ENCODE assay signal across 8 cellular contexts in genomic region chr3:33438284-33438668, GRCh38. TPM values are rescaled to one million over a fixed set of nuclear protein-coding genes. Genes with fewer than 3 reads are reported as not detected.
DNase-seq lines count a peak whose midpoint lies in the region; ATAC-seq, FAIRE-seq and TF ChIP-seq lines count a peak whose summit lies in the region.

No MANE protein-coding gene starts in this region.

- in situ Hi-C loops in GM12878 (cut with MboI), result no loop called here

- no peaks in the 10 kb centered on the region for H3K27me3 ChIP-seq in GM12878 (replicated peaks in 1 of 2; ENCODE audit: control insufficient read depth in 2 of 2, insufficient read depth in 2 of 2, low read length in 1 of 2)
- no peaks in the 10 kb centered on the region for H3K27me3 ChIP-seq in liver (ENCODE audit: control insufficient read depth in 4 of 4, insufficient read depth in 4 of 4, low read length in 3 of 4)
- no peaks in the 10 kb centered on the region for H3K27me3 ChIP-seq in tibial nerve

- RAD21 ChIA-PET in GM12878 (lab: Charles Lee; ENCODE audit: unreplicated experiment), result interaction anchor here (0.7 to 1.9 kb wide), 7 partner anchors 9 to 349 kb away, joined by 3 to 11 read pairs (median 5); no protein-coding TSS in a partner anchor

- WGBS in GM12878 (ENCODE audit: insufficient coverage, insufficient replicate concordance, low lambda C conversion rate, missing lambda C conversion rate), result 3% methylated on average over 4 of the region's 4 CpGs
- WGBS in liver, result 10% methylated on average over 4 of the region's 4 CpGs
- WGBS in tibial nerve, 2 donors, result 1 to 4% methylated on average over 4 of the region's 4 CpGs

- H3K4me2 ChIP-seq in GM12878 (ENCODE audit: control insufficient read depth, insufficient read depth), result peak overlapping the region; percentile 92

- H3K4me3 Mint-ChIP-seq in CD14-positive monocyte, result peak overlapping the region; percentile 93 to 96

- 0 out of 2 replicates have a peak, but pooled peaks cover 2% of the 10 kb centered on the region for H4K20me1 ChIP-seq in GM12878 (ENCODE audit: control insufficient read depth, insufficient read depth)

- no peaks in the 10 kb centered on the region; a peak in 1 of 4 replicates for H3K36me3 ChIP-seq in GM12878 (ENCODE audit: control insufficient read depth in 2 of 2, insufficient read depth in 2 of 2, low read length in 1 of 2)
- H3K36me3 ChIP-seq in liver (ENCODE audit: control insufficient read depth in 4 of 4, insufficient read depth in 3 of 4, low read depth in 1 of 4, low read length in 3 of 4), result no peaks in the 10 kb centered on the region
- no peaks in the 10 kb centered on the region for H3K36me3 ChIP-seq in tibial nerve

- peaks cover 0 to 5% (median 0%) of the 10 kb centered on the region in 3 donors for H3K27me3 Mint-ChIP-seq in CD14-positive monocyte (ENCODE audit: low read depth in 3 of 3)

- DNase-seq in CD14-positive monocyte (ENCODE audit: low spot score), result peak; percentile 53
- no peak for DNase-seq in Jurkat, Clone E6-1 (ENCODE audit: low read depth, low spot score)
- no peak for DNase-seq in GM12878 (ENCODE audit: low read depth, low spot score)
- no peak for DNase-seq in tibial nerve (ENCODE audit: low spot score in 2 of 2)
- DNase-seq in RCC 7860 (ENCODE audit: low spot score), result no peak

- peak overlapping the region; percentile 94 for H3K9ac ChIP-seq in GM12878 (ENCODE audit: control insufficient read depth, insufficient read depth, low read length)
- H3K9ac ChIP-seq in liver (ENCODE audit: low read depth in 1 of 2, low read length in 2 of 2), result peak overlapping the region; percentile 82 to 83

- peaks cover 0 to 5% (median 0%) of the 10 kb centered on the region in 7 donors for H3K9me3 Mint-ChIP-seq in CD14-positive monocyte

- TF ChIP-seq EP300 in GM12878 (IDR thresholded peaks at IDR 0.05; ENCODE audit: borderline replicate concordance in 1 of 2, control insufficient read depth in 1 of 2, low read depth in 2 of 2, low read length in 2 of 2), result no peak
- TF ChIP-seq EP300 in tibial nerve (IDR thresholded peaks at IDR 0.05), result no peak

- CTCF ChIA-PET in GM12878 (lab: Yijun Ruan, JAX), result interaction anchor here (1.0 to 3.5 kb wide), 5 partner anchors 9 to 307 kb away, joined by 3 to 19 read pairs (median 5); no protein-coding TSS in a partner anchor

- no peaks in the 10 kb centered on the region for H3K4me1 ChIP-seq in GM12878 (ENCODE audit: control insufficient read depth, insufficient read depth, low read length)
- peaks cover 8 to 54% (median 32%) of the 10 kb centered on the region in 4 donors for H3K4me1 ChIP-seq in liver (ENCODE audit: control insufficient read depth in 4 of 4, insufficient read depth in 4 of 4, low read length in 3 of 4)
- peaks cover 4 to 60% (median 25%) of the 10 kb centered on the region in 4 donors for H3K4me1 ChIP-seq in tibial nerve

- ATAC-seq in GM12878, result no peak
- no peak for ATAC-seq in esophagus mucosa
- no peak for ATAC-seq in GM18511 (IDR thresholded peaks at IDR 0.05; ENCODE audit: unreplicated experiment)

- peaks cover 53% of the 10 kb centered on the region for H3K4me1 Mint-ChIP-seq in CD14-positive monocyte

- TF ChIP-seq RAD21 in GM12878 (IDR thresholded peaks at IDR 0.05; ENCODE audit: insufficient read depth, low read depth, low read length), result no peak
- TF ChIP-seq RAD21 in liver (IDR thresholded peaks at IDR 0.05), result no peak

- BruUV-seq in GM12878 (replicated peaks; lab: Mats Ljungman, UMichigan), result no TSS peak

- peak overlapping the region; percentile 90 to 97 (median 96) for H3K27ac Mint-ChIP-seq in CD14-positive monocyte

- TF ChIP-seq CTCF in CD14-positive monocyte (IDR thresholded peaks at IDR 0.05) (no peak), GM12878 (IDR thresholded peaks at IDR 0.05 in 2 of 3, conservative IDR thresholded peaks at IDR 0.05 in 1 of 3; ENCODE audit: control insufficient read depth in 2 of 3, extremely low read depth in 1 of 3, insufficient read depth in 1 of 3, low read depth in 3 of 3, low read length in 3 of 3) (no peak), liver (IDR thresholded peaks at IDR 0.05; ENCODE audit: low read depth, low read length, missing input control) (no peak), tibial nerve (IDR thresholded peaks at IDR 0.05) (no peak)

- H3K9me3 ChIP-seq in GM12878 (replicated peaks; ENCODE audit: control insufficient read depth, insufficient read depth, low read length) (no peaks in the 10 kb centered on the region), liver (ENCODE audit: control insufficient read depth in 4 of 4, low read length in 3 of 4) (no peaks in the 10 kb centered on the region), tibial nerve (no peaks in the 10 kb centered on the region)

- peak; percentile 18 for FAIRE-seq in GM12878 (lab: Jason Lieb, UNC)
- no peak for FAIRE-seq in RCC 7860 (lab: Jason Lieb, UNC)

- H3K27ac ChIP-seq in GM12878 (ENCODE audit: control insufficient read depth, insufficient read depth) (peak overlapping the region; percentile 85), liver (ENCODE audit: low read depth in 1 of 2, low read length in 2 of 2) (peak overlapping the region; percentile 75 to 98), tibial nerve (peak overlapping the region in 3 of 4 donors; percentile 96 to 98 (median 97))

- POLR2A ChIA-PET in GM12878 (lab: Charles Lee), result interaction anchor here (0.6 to 5.1 kb wide), 4 partner anchors 8 to 887 kb away, joined by 3 to 53 read pairs (median 4); no protein-coding TSS in a partner anchor

- H3K4me3 ChIP-seq in Jurkat, Clone E6-1 (ENCODE audit: low read length), result peak overlapping the region; percentile 96
- H3K4me3 ChIP-seq in GM12878, result peak overlapping the region; percentile 84
- peak overlapping the region; percentile 81 to 93 (median 83) for H3K4me3 ChIP-seq in liver (ENCODE audit: low read depth in 1 of 3, low read length in 3 of 3)
- peak overlapping the region; percentile 76 to 89 (median 86) for H3K4me3 ChIP-seq in tibial nerve

- H2AFZ ChIP-seq in GM12878 (ENCODE audit: control insufficient read depth, low read depth, low read length), result no peak overlapping the region

- H3K79me2 ChIP-seq in GM12878 (ENCODE audit: control insufficient read depth, insufficient read depth, low read length), result peaks cover 66% of the 10 kb centered on the region

- SMC1A ChIA-PET in GM12878 (lab: Charles Lee; ENCODE audit: uncharacterized antibody, unreplicated experiment), result interaction anchor here (0.6 to 3.9 kb wide), 7 partner anchors 11 to 349 kb away, joined by 3 to 43 read pairs (median 5); no protein-coding TSS in a partner anchor

- intact Hi-C loops in CD14-positive monocyte (cut with micrococcal nuclease), result loop anchor here (5.0 to 10.0 kb wide), 2 partner anchors 323 to 354 kb away; partner anchors contain the start of gene CRTAP (in 1 of the 2)
- intact Hi-C loops in GM12878 (cut with micrococcal nuclease; ENCODE audit: unreplicated experiment), result loop anchor here (5.0 to 10.0 kb wide), 2 partner anchors 279 to 357 kb away; partner anchors contain the start of genes CLASP2 and PDCD6IP

- peaks cover 3% of the 10 kb centered on the region in 2 donors for H3K36me3 Mint-ChIP-seq in CD14-positive monocyte

- no peak for TF ChIP-seq POLR2A in GM12878 (IDR thresholded peaks at IDR 0.05; ENCODE audit: low read depth, low read length)
- no peak for TF ChIP-seq POLR2A in tibial nerve (IDR thresholded peaks at IDR 0.05)

TF ChIP-seq in GM12878, 131 proteins besides CTCF, POLR2A, EP300 and RAD21 (continues in another document):
- TF ChIP-seq IRF4 (IDR thresholded peaks at IDR 0.05; ENCODE audit: low read depth, low read length) (no peak), BHLHE40 (IDR thresholded peaks at IDR 0.05; ENCODE audit: borderline replicate concordance in 1 of 2, low read depth in 2 of 2, low read length in 1 of 2) (peak; percentile 66 to 79; a peak in 3 of 4 replicates), WRNIP1 (IDR thresholded peaks at IDR 0.05; ENCODE audit: borderline replicate concordance, low read depth, low read length) (0 out of 2 replicates have a peak, but pooled peaks have one; percentile 43), SRF (IDR thresholded peaks at IDR 0.05; ENCODE audit: low read depth in 2 of 2, low read length in 2 of 2) (no peak), NFYA (IDR thresholded peaks at IDR 0.05; ENCODE audit: borderline replicate concordance, low read depth, low read length) (no peak)

TF ChIP-seq in liver, 16 proteins besides CTCF, POLR2A, EP300 and RAD21 (continues in another document):
- peak; percentile 29 for TF ChIP-seq MAX (IDR thresholded peaks at IDR 0.05)
- TF ChIP-seq RXRA (IDR thresholded peaks at IDR 0.05), result peak in 1 of 2 donors; percentile 7
- no peak for TF ChIP-seq FOXA2 (IDR thresholded peaks at IDR 0.05)
- TF ChIP-seq JUND (IDR thresholded peaks at IDR 0.05), result no peak

RNA-seq across cellular contexts. Expression of gene UBP1, which starts 1.9 kb away (rescaled TPM):
- polyA plus RNA-seq in CD14-positive monocyte (1 to 10 TPM; 7.8 to 8.8 TPM), GM12878 (2011; rRNA removed) (89.3 and 98.6 TPM in 2 replicates), GM12878 (2014; fragmentation: Illumina TruSeq; extraction: Trizol) (93.6 and 110 TPM in 2 replicates), GM12878 (2014; fragmentation: Nextera tagmentation; extraction: Ambion mirVana) (10 to 100 TPM in 1 of 2 experiments, 1 to 10 TPM in 1; 9.8 to 14.4 TPM), GM12878 (2014; rRNA removed) (77.9 and 80.1 TPM in 2 replicates), GM12878 (2016; fragmentation: Nextera tagmentation; extraction: Ambion mirVana) (10 to 100 TPM in 1 of 2 experiments, 1 to 10 TPM in 1; 9.3 to 15.0 TPM), liver (10 to 100 TPM in 1 of 2 donors, 1 to 10 TPM in 1; 6.8 to 17.4 TPM)
- polyA plus RNA-seq in Jurkat, Clone E6-1 (2012; ENCODE audit: insufficient read depth, insufficient read length), result 65.1 TPM
- 186 and 190 TPM in 2 replicates for total RNA-seq in GM12878 (2013; cell fraction: nucleolus; rRNA removed)
- total RNA-seq in GM12878 (2014; rRNA removed) (55.7 and 60.4 TPM in 2 replicates), GM12878 (2014; rRNA removed; fragmentation: Illumina TruSeq; extraction: Trizol) (44.3 and 49.0 TPM in 2 replicates), GM12878 (2021) (58.5 and 69.1 TPM in 2 replicates), liver (10 to 100 TPM; 15.7 to 36.9 TPM), tibial nerve (10 to 100 TPM; 51.4 to 71.4 (median 53.9) TPM), esophagus mucosa (28.6 TPM)
- polyA plus RNA-seq in GM12878 (2011; ENCODE audit: low read depth), result 30.4 TPM
- polyA plus RNA-seq in GM12878 (2011; cell fraction: cytosol; rRNA removed), result 50.6 and 51.8 TPM in 2 replicates
- 218 and 240 TPM in 2 replicates for polyA plus RNA-seq in GM12878 (2011; cell fraction: nucleus; rRNA removed)
- 41.9 and 43.7 TPM in 2 replicates for polyA plus RNA-seq in GM12878 (2012)
- 58.3 and 102 TPM in 2 replicates for polyA minus RNA-seq in GM12878 (2011; rRNA and poly(A)+ RNA removed)
- 18.8 and 30.7 TPM in 2 replicates for polyA minus RNA-seq in GM12878 (2011; cell fraction: cytosol; rRNA and poly(A)+ RNA removed)
- polyA minus RNA-seq in GM12878 (2011; cell fraction: nucleus; rRNA and poly(A)+ RNA removed), result 62.7 and 83.5 TPM in 2 replicates
